Comparison of ENCODE assay signal across 7 cellular contexts in the genomic region with DNA sequence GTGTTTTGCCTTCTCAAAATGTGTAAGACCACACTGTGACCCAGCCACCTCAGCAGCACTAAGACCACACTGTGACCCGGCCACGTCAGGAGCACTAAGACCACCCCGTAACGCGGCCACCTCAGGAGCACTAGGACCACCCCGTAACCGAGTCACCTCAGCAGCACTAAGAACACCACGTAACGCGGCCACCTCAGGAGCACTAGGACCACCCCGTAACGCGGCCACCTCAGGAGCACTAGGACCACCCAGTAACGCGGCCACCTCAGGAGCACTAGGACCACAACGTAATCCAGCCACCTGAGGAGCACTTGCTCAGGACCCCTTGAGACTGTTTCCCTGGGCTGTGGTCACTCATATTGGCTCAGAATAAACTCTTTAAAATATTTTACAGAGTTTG.
"Had no signal": no experiment of that assay in that cellular context is flagged by ENCODE, and none has a peak within 500 bp of the region (broad histone marks: within the 10 kb centered on the region; RNA-seq: fewer than 3 reads in every experiment).

No MANE protein-coding gene starts in this region.

- H3K4me1 ChIP-seq: HAP-1 had no signal

- H3K36me3 Mint-ChIP-seq: IgD-negative memory B cell had no signal

- H3K9me3 ChIP-seq: HAP-1 had no signal

- H3K4me3 ChIP-seq: GM23248, HAP-1 had no signal

- H3K27me3 Mint-ChIP-seq: IgD-negative memory B cell had no signal

- H3K4me1 Mint-ChIP-seq: IgD-negative memory B cell had no signal

- H3K27ac ChIP-seq: GM23248, HL-60 had no signal

- H3K27ac Mint-ChIP-seq: HFFc6, IgD-negative memory B cell had no signal

- H3K4me3 Mint-ChIP-seq: HFFc6 had no signal

- H3K9me3 Mint-ChIP-seq: HFFc6 had no signal

- H3K36me3 ChIP-seq: HAP-1 had no signal

- DNase-seq: GM23248, GOT3, H7, HFFc6 had no signal
